Comparison of ENCODE assay signal across 1 cellular context in the genomic region with DNA sequence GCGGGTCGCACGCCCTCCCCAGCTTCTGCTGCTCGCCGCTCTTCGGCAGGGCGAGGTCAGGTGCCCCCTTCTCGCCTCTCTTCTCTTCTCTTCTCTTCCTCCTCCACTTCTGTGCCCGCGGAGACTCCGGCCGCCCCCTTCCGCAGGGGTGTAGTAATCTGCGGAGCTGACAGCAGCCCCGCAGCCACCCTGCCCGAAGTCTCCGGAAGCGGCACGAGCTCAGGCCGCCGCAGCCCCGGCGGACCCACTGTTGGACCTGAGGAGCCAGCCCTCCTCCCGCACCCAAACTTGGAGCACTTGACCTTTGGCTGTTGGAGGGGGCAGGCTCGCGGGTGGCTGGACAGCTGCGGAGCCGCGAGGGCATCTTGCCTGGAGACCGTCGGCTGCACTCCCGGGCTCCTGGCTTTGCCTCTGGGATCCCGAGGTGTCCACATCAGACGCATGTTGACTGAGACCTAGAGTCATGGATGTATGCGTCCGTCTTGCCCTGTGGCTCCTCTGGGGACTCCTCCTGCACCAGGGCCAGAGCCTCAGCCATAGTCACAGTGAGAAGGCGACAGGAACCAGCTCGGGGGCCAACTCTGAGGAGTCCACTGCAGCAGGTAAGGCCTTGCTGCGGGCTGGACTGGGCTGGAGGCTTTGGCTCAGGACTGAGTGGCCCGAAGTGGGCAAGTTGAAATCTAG.
TF ChIP-seq lines count a peak whose summit lies in the region.

No MANE protein-coding gene starts in this region.

TF ChIP-seq in HepG2, 621 proteins besides CTCF, POLR2A, EP300 and RAD21 (continued from another document and continues in another):
- TF ChIP-seq, protein P1, sequence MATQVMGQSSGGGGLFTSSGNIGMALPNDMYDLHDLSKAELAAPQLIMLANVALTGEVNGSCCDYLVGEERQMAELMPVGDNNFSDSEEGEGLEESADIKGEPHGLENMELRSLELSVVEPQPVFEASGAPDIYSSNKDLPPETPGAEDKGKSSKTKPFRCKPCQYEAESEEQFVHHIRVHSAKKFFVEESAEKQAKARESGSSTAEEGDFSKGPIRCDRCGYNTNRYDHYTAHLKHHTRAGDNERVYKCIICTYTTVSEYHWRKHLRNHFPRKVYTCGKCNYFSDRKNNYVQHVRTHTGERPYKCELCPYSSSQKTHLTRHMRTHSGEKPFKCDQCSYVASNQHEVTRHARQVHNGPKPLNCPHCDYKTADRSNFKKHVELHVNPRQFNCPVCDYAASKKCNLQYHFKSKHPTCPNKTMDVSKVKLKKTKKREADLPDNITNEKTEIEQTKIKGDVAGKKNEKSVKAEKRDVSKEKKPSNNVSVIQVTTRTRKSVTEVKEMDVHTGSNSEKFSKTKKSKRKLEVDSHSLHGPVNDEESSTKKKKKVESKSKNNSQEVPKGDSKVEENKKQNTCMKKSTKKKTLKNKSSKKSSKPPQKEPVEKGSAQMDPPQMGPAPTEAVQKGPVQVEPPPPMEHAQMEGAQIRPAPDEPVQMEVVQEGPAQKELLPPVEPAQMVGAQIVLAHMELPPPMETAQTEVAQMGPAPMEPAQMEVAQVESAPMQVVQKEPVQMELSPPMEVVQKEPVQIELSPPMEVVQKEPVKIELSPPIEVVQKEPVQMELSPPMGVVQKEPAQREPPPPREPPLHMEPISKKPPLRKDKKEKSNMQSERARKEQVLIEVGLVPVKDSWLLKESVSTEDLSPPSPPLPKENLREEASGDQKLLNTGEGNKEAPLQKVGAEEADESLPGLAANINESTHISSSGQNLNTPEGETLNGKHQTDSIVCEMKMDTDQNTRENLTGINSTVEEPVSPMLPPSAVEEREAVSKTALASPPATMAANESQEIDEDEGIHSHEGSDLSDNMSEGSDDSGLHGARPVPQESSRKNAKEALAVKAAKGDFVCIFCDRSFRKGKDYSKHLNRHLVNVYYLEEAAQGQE (IDR thresholded peaks at IDR 0.05; ENCODE audit: borderline replicate concordance in 1 of 2, low read depth in 1 of 2, low read length in 2 of 2): no peak
- TF ChIP-seq, protein P2, sequence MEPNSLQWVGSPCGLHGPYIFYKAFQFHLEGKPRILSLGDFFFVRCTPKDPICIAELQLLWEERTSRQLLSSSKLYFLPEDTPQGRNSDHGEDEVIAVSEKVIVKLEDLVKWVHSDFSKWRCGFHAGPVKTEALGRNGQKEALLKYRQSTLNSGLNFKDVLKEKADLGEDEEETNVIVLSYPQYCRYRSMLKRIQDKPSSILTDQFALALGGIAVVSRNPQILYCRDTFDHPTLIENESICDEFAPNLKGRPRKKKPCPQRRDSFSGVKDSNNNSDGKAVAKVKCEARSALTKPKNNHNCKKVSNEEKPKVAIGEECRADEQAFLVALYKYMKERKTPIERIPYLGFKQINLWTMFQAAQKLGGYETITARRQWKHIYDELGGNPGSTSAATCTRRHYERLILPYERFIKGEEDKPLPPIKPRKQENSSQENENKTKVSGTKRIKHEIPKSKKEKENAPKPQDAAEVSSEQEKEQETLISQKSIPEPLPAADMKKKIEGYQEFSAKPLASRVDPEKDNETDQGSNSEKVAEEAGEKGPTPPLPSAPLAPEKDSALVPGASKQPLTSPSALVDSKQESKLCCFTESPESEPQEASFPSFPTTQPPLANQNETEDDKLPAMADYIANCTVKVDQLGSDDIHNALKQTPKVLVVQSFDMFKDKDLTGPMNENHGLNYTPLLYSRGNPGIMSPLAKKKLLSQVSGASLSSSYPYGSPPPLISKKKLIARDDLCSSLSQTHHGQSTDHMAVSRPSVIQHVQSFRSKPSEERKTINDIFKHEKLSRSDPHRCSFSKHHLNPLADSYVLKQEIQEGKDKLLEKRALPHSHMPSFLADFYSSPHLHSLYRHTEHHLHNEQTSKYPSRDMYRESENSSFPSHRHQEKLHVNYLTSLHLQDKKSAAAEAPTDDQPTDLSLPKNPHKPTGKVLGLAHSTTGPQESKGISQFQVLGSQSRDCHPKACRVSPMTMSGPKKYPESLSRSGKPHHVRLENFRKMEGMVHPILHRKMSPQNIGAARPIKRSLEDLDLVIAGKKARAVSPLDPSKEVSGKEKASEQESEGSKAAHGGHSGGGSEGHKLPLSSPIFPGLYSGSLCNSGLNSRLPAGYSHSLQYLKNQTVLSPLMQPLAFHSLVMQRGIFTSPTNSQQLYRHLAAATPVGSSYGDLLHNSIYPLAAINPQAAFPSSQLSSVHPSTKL (CRISPR knock-in tag; IDR thresholded peaks at IDR 0.05): peak; percentile 43; the same call in 1 of the 2 replicates
- peak; percentile 49; the same call in 1 of the 2 replicates for TF ChIP-seq ZMYM3 (CRISPR knock-in tag; IDR thresholded peaks at IDR 0.05)
- peak; percentile 30; the same call in 1 of the 2 replicates for TF ChIP-seq ZFY (CRISPR knock-in tag; IDR thresholded peaks at IDR 0.05)
- peak; percentile 65; the same call in 1 of the 2 replicates for TF ChIP-seq KDM3A (CRISPR knock-in tag; IDR thresholded peaks at IDR 0.05; ENCODE audit: low read depth)
- TF ChIP-seq SP2 (CRISPR knock-in tag; IDR thresholded peaks at IDR 0.05): no peak
- TF ChIP-seq RARA (CRISPR knock-in tag; IDR thresholded peaks at IDR 0.05): peak; percentile 20; the same call in 1 of the 2 replicates
- TF ChIP-seq ZNF251 (CRISPR knock-in tag; IDR thresholded peaks at IDR 0.05): no peak
- no peak for TF ChIP-seq ZNF614 (CRISPR knock-in tag; IDR thresholded peaks at IDR 0.05; ENCODE audit: borderline replicate concordance)
- TF ChIP-seq ZNF850 (CRISPR knock-in tag; conservative IDR thresholded peaks at IDR 0.05): no peak
- TF ChIP-seq ZNF776 (CRISPR knock-in tag; IDR thresholded peaks at IDR 0.05): 0 out of 2 replicates have a peak, but pooled peaks have one; percentile 6
- TF ChIP-seq NR2F6 (IDR thresholded peaks at IDR 0.05): peak; percentile 67
- TF ChIP-seq NR2F6 (CRISPR knock-in tag; IDR thresholded peaks at IDR 0.05): peak; percentile 82
- TF ChIP-seq, protein P3, sequence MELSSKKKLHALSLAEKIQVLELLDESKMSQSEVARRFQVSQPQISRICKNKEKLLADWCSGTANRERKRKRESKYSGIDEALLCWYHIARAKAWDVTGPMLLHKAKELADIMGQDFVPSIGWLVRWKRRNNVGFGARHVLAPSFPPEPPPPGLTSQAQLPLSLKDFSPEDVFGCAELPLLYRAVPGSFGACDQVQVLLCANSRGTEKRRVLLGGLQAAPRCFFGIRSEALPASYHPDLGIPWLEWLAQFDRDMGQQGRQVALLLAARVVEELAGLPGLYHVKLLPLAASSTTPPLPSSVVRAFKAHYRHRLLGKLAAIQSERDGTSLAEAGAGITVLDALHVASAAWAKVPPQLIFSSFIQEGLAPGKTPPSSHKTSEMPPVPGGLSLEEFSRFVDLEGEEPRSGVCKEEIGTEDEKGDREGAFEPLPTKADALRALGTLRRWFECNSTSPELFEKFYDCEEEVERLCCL (CRISPR knock-in tag; IDR thresholded peaks at IDR 0.05; ENCODE audit: borderline replicate concordance): 0 out of 2 replicates have a peak, but pooled peaks have one; percentile 63
- TF ChIP-seq, protein P4, sequence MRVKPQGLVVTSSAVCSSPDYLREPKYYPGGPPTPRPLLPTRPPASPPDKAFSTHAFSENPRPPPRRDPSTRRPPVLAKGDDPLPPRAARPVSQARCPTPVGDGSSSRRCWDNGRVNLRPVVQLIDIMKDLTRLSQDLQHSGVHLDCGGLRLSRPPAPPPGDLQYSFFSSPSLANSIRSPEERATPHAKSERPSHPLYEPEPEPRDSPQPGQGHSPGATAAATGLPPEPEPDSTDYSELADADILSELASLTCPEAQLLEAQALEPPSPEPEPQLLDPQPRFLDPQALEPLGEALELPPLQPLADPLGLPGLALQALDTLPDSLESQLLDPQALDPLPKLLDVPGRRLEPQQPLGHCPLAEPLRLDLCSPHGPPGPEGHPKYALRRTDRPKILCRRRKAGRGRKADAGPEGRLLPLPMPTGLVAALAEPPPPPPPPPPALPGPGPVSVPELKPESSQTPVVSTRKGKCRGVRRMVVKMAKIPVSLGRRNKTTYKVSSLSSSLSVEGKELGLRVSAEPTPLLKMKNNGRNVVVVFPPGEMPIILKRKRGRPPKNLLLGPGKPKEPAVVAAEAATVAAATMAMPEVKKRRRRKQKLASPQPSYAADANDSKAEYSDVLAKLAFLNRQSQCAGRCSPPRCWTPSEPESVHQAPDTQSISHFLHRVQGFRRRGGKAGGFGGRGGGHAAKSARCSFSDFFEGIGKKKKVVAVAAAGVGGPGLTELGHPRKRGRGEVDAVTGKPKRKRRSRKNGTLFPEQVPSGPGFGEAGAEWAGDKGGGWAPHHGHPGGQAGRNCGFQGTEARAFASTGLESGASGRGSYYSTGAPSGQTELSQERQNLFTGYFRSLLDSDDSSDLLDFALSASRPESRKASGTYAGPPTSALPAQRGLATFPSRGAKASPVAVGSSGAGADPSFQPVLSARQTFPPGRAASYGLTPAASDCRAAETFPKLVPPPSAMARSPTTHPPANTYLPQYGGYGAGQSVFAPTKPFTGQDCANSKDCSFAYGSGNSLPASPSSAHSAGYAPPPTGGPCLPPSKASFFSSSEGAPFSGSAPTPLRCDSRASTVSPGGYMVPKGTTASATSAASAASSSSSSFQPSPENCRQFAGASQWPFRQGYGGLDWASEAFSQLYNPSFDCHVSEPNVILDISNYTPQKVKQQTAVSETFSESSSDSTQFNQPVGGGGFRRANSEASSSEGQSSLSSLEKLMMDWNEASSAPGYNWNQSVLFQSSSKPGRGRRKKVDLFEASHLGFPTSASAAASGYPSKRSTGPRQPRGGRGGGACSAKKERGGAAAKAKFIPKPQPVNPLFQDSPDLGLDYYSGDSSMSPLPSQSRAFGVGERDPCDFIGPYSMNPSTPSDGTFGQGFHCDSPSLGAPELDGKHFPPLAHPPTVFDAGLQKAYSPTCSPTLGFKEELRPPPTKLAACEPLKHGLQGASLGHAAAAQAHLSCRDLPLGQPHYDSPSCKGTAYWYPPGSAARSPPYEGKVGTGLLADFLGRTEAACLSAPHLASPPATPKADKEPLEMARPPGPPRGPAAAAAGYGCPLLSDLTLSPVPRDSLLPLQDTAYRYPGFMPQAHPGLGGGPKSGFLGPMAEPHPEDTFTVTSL (CRISPR knock-in tag; IDR thresholded peaks at IDR 0.05; ENCODE audit: borderline replicate concordance): 0 out of 2 replicates have a peak, but pooled peaks have one; percentile 22
- TF ChIP-seq ZNF350 (CRISPR knock-in tag; IDR thresholded peaks at IDR 0.05; ENCODE audit: borderline replicate concordance, low read depth): peak; percentile 72; the same call in 1 of the 2 replicates
- TF ChIP-seq, protein P5, sequence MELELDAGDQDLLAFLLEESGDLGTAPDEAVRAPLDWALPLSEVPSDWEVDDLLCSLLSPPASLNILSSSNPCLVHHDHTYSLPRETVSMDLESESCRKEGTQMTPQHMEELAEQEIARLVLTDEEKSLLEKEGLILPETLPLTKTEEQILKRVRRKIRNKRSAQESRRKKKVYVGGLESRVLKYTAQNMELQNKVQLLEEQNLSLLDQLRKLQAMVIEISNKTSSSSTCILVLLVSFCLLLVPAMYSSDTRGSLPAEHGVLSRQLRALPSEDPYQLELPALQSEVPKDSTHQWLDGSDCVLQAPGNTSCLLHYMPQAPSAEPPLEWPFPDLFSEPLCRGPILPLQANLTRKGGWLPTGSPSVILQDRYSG (CRISPR knock-in tag; IDR thresholded peaks at IDR 0.05): no peak
- no peak for TF ChIP-seq ZNF335 (CRISPR knock-in tag; IDR thresholded peaks at IDR 0.05)
- TF ChIP-seq, protein P6, sequence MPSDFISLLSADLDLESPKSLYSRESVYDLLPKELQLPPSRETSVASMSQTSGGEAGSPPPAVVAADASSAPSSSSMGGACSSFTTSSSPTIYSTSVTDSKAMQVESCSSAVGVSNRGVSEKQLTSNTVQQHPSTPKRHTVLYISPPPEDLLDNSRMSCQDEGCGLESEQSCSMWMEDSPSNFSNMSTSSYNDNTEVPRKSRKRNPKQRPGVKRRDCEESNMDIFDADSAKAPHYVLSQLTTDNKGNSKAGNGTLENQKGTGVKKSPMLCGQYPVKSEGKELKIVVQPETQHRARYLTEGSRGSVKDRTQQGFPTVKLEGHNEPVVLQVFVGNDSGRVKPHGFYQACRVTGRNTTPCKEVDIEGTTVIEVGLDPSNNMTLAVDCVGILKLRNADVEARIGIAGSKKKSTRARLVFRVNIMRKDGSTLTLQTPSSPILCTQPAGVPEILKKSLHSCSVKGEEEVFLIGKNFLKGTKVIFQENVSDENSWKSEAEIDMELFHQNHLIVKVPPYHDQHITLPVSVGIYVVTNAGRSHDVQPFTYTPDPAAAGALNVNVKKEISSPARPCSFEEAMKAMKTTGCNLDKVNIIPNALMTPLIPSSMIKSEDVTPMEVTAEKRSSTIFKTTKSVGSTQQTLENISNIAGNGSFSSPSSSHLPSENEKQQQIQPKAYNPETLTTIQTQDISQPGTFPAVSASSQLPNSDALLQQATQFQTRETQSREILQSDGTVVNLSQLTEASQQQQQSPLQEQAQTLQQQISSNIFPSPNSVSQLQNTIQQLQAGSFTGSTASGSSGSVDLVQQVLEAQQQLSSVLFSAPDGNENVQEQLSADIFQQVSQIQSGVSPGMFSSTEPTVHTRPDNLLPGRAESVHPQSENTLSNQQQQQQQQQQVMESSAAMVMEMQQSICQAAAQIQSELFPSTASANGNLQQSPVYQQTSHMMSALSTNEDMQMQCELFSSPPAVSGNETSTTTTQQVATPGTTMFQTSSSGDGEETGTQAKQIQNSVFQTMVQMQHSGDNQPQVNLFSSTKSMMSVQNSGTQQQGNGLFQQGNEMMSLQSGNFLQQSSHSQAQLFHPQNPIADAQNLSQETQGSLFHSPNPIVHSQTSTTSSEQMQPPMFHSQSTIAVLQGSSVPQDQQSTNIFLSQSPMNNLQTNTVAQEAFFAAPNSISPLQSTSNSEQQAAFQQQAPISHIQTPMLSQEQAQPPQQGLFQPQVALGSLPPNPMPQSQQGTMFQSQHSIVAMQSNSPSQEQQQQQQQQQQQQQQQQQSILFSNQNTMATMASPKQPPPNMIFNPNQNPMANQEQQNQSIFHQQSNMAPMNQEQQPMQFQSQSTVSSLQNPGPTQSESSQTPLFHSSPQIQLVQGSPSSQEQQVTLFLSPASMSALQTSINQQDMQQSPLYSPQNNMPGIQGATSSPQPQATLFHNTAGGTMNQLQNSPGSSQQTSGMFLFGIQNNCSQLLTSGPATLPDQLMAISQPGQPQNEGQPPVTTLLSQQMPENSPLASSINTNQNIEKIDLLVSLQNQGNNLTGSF (CRISPR knock-in tag; IDR thresholded peaks at IDR 0.05): no peak
- peak; percentile 69 for TF ChIP-seq HNF4A (CRISPR knock-in tag; IDR thresholded peaks at IDR 0.05)
- TF ChIP-seq, protein P7, sequence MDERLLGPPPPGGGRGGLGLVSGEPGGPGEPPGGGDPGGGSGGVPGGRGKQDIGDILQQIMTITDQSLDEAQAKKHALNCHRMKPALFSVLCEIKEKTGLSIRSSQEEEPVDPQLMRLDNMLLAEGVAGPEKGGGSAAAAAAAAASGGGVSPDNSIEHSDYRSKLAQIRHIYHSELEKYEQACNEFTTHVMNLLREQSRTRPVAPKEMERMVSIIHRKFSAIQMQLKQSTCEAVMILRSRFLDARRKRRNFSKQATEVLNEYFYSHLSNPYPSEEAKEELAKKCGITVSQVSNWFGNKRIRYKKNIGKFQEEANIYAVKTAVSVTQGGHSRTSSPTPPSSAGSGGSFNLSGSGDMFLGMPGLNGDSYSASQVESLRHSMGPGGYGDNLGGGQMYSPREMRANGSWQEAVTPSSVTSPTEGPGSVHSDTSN (CRISPR knock-in tag; IDR thresholded peaks at IDR 0.05): no peak
- no peak for TF ChIP-seq JUND (CRISPR knock-in tag; IDR thresholded peaks at IDR 0.05)
- TF ChIP-seq REL (CRISPR knock-in tag; conservative IDR thresholded peaks at IDR 0.05): 0 out of 2 replicates have a peak, but pooled peaks have one; percentile 33
- TF ChIP-seq STAT5B (CRISPR knock-in tag; IDR thresholded peaks at IDR 0.05): no peak
